ENCODE assay signal across 28 cellular contexts in genomic region chr1:56466541-56466940, GRCh38.
"Had no signal": no experiment of that assay in that cellular context is flagged by ENCODE, and none has a peak within 500 bp of the region (broad histone marks: within the 10 kb centered on the region; RNA-seq: fewer than 3 reads in every experiment).

No MANE protein-coding gene starts in this region.

- H3K27ac ChIP-seq: ascending aorta, body of pancreas, VCaP had no signal

- H3K9me3 ChIP-seq: ascending aorta, body of pancreas had no signal

- FAIRE-seq: bronchial epithelial cell, K562 had no signal

- ATAC-seq: activated naive CD4-positive, alpha-beta T cell treated with anti-CD3 and anti-CD28 coated beads, Interleukin-2, amount 50 U/mL, for 72 hours; activated naive CD8-positive, alpha-beta T cell treated with anti-CD3 and anti-CD28 coated beads, Interleukin-2, amount 50 U/mL, for 24 hours; activated T-cell treated with anti-CD3 and anti-CD28 coated beads, Interleukin-2, amount 50 U/mL, for 4 hours; body of pancreas; K562; Panc1 had no signal

- H3K4me1 ChIP-seq: ascending aorta had no signal

- H3K36me3 ChIP-seq: ascending aorta had no signal

- H3K27me3 ChIP-seq: ascending aorta, body of pancreas had no signal

- DNase-seq: activated CD4-positive, alpha-beta memory T cell treated with anti-CD3 and anti-CD28 coated beads for 36 hours; activated CD4-positive, alpha-beta T cell treated with anti-CD3 and anti-CD28 coated beads, Interleukin-2, amount 10 ng/mL, durations not matched to agents 7 days and 5 days; activated CD4-positive, CD25-positive, alpha-beta regulatory T cell; activated CD8-positive, alpha-beta memory T cell treated with anti-CD3 and anti-CD28 coated beads for 24 hours; activated effector memory CD4-positive, alpha-beta T cell treated with anti-CD3 and anti-CD28 coated beads, Interleukin-2, amount 50 U/mL, for 16 hours; activated naive CD4-positive, alpha-beta T cell treated with Interleukin-2 at 50 U/mL for 16 hours; activated naive CD8-positive, alpha-beta T cell treated with anti-CD3 and anti-CD28 coated beads, Interleukin-2, amount 50 U/mL, for 24 hours; activated T-cell treated with anti-CD3 and anti-CD28 coated beads, Interleukin-2, amount 50 U/mL, for 4 hours; amniotic stem cell; body of pancreas; central memory CD4-positive, alpha-beta T cell; Karpas-422; NCI-H1092; NCI-H1417; NCI-H1694; NCI-H2029; NCI-H2107; NCI-H510A treated with DMSO at 0.1 percent for 48 hours; NCI-H69; OCI-M1; SIG-M5; T-helper 1 cell had no signal

- H3K4me3 ChIP-seq: ascending aorta, body of pancreas, K562 had no signal
